In genomic region chr9:19162026-19162366, GRCh38 we compare ENCODE assay signal across 11 cellular contexts. TPM values are rescaled to one million over a fixed set of nuclear protein-coding genes. Genes with fewer than 3 reads are reported as not detected.
DNase-seq lines count a peak whose midpoint lies in the region; TF ChIP-seq lines count a peak whose summit lies in the region.
"Had no signal": no experiment of that assay in that cellular context is flagged by ENCODE, and none has a peak within 500 bp of the region (broad histone marks: within the 10 kb centered on the region; RNA-seq: fewer than 3 reads in every experiment).

No MANE protein-coding gene starts in this region.

- no peaks in the 10 kb centered on the region for H3K36me3 Mint-ChIP-seq in Caco-2 (ENCODE audit: insufficient read depth, unreplicated experiment)
- H3K36me3 Mint-ChIP-seq in chondrocyte (ENCODE audit: low read depth): no peaks in the 10 kb centered on the region
- H3K36me3 Mint-ChIP-seq: brain had no signal

- H3K9me3 ChIP-seq in Caco-2: no peaks in the 10 kb centered on the region
- H3K9me3 ChIP-seq in parathyroid adenoma (ENCODE audit: control insufficient read depth, low read length): no peaks in the 10 kb centered on the region
- H3K9me3 ChIP-seq: thoracic aorta had no signal

- TF ChIP-seq CTCF in Caco-2 (IDR thresholded peaks at IDR 0.05; ENCODE audit: insufficient read depth in 1 of 2, low read depth in 1 of 2, low read length in 1 of 2, severe bottlenecking in 1 of 2, unreplicated experiment in 1 of 2) (no peak), chondrocyte (IDR thresholded peaks at IDR 0.05) (no peak), parathyroid adenoma (IDR thresholded peaks at IDR 0.05) (no peak)

- intact Hi-C loops in Caco-2 (cut with micrococcal nuclease; ENCODE audit: unreplicated experiment): no loop called here

- H3K4me3 ChIP-seq in Caco-2 (ENCODE audit: low read depth, low read length) (no peak overlapping the region), parathyroid adenoma (ENCODE audit: low read depth, low read length) (no peak overlapping the region)
- H3K4me3 ChIP-seq in Jurkat, Clone E6-1 (ENCODE audit: low read length): peak overlapping the region; percentile 15
- H3K4me3 ChIP-seq: thoracic aorta had no signal

- no peaks in the 10 kb centered on the region for H3K4me1 Mint-ChIP-seq in Caco-2 (ENCODE audit: low read depth, unreplicated experiment)
- H3K4me1 Mint-ChIP-seq in chondrocyte (ENCODE audit: low read depth): peaks cover 11% of the 10 kb centered on the region
- H3K4me1 Mint-ChIP-seq: brain had no signal

- H3K27me3 ChIP-seq in Caco-2 (replicated peaks; ENCODE audit: control insufficient read depth, insufficient read depth, low read length): no peaks in the 10 kb centered on the region
- no peaks in the 10 kb centered on the region for H3K27me3 ChIP-seq in parathyroid adenoma (ENCODE audit: control insufficient read depth, insufficient read depth, low read length)

- H3K4me2 ChIP-seq in parathyroid adenoma (ENCODE audit: low read length): peak overlapping the region; percentile 40

- H3K79me2 ChIP-seq in parathyroid adenoma: no peaks in the 10 kb centered on the region

- CTCF ChIA-PET in Caco-2 (lab: Charles Lee): interaction anchor here (0.7 to 1.0 kb wide), 2 partner anchors 10 to 1457 kb away, joined by 3 read pairs; no protein-coding TSS in a partner anchor

- peak overlapping the region; percentile 10 for H2AFZ ChIP-seq in parathyroid adenoma

- H3K27ac Mint-ChIP-seq in Caco-2 (ENCODE audit: unreplicated experiment) (peak overlapping the region; percentile 82), chondrocyte (ENCODE audit: unreplicated experiment) (peak overlapping the region; percentile 78)

- no peaks in the 10 kb centered on the region for H3K36me3 ChIP-seq in Caco-2 (ENCODE audit: control insufficient read depth, insufficient read depth, low read length)
- H3K36me3 ChIP-seq in parathyroid adenoma (ENCODE audit: control insufficient read depth, insufficient read depth, low read length): no peaks in the 10 kb centered on the region
- H3K36me3 ChIP-seq: thoracic aorta had no signal

- no peak overlapping the region for H3K9ac ChIP-seq in parathyroid adenoma

- H3K4me1 ChIP-seq in Caco-2 (peaks cover 35% of the 10 kb centered on the region), parathyroid adenoma (no peaks in the 10 kb centered on the region)

- POLR2A ChIA-PET in Caco-2 (lab: Charles Lee): interaction anchor here (1.7 kb wide), 1 partner anchor 10 kb away, joined by 9 read pairs; no protein-coding TSS in a partner anchor

- DNase-seq in Caco-2 (no peak), chondrocyte (ENCODE audit: low spot score) (no peak), GF-D8 (lab: John Stamatoyannopoulos, UW) (no peak), NCI-H748 (lab: John Stamatoyannopoulos, UW; ENCODE audit: unreplicated experiment) (no peak), T1000 (lab: John Stamatoyannopoulos, UW) (no peak)
- DNase-seq in Jurkat, Clone E6-1 (ENCODE audit: low read depth, low spot score): no peak
- no peak for DNase-seq in stimulated activated CD4-positive, alpha-beta T cell treated with anti-CD3 and anti-CD28 coated beads, Interleukin-4, amount 100 ng/mL, for 1 hour
- DNase-seq: NCI-H187 treated with DMSO at 0.1 percent for 48 hours had no signal

- H3K4me3 Mint-ChIP-seq in Caco-2 (ENCODE audit: unreplicated experiment): no peak overlapping the region
- no peak overlapping the region for H3K4me3 Mint-ChIP-seq in chondrocyte (ENCODE audit: unreplicated experiment)
- H3K4me3 Mint-ChIP-seq: brain had no signal

- BruUV-seq in Caco-2 (replicated peaks; lab: Mats Ljungman, UMichigan): no TSS peak

- H3K27me3 Mint-ChIP-seq in Caco-2 (ENCODE audit: insufficient read depth, unreplicated experiment) (no peaks in the 10 kb centered on the region), chondrocyte (ENCODE audit: low read depth) (no peaks in the 10 kb centered on the region)
- H3K27me3 Mint-ChIP-seq: brain had no signal

- peak overlapping the region; percentile 61 for H3K27ac ChIP-seq in parathyroid adenoma

- H3K9me3 Mint-ChIP-seq in Caco-2 (ENCODE audit: unreplicated experiment) (no peaks in the 10 kb centered on the region), chondrocyte (ENCODE audit: low read depth) (no peaks in the 10 kb centered on the region)
- H3K9me3 Mint-ChIP-seq: brain had no signal

RNA-seq across cellular contexts. Expression of gene PLIN2, which starts 34.7 kb away (rescaled TPM):
- total RNA-seq in Caco-2 (2022): 57.8 and 64.2 TPM in 2 replicates
- polyA plus RNA-seq in Jurkat, Clone E6-1 (2012; ENCODE audit: insufficient read depth, insufficient read length): 3.6 TPM
- total RNA-seq in chondrocyte: 20.0 to 78.4 TPM (median 71.9 TPM) in 3 replicates

RNA-seq across cellular contexts. Expression of gene HAUS6, which starts 59.3 kb away (rescaled TPM):
- 15.0 and 15.2 TPM in 2 replicates for total RNA-seq in Caco-2 (2022)
- 26.5 TPM for polyA plus RNA-seq in Jurkat, Clone E6-1 (2012; ENCODE audit: insufficient read depth, insufficient read length)
- total RNA-seq in chondrocyte: 6.1 to 10.2 TPM (median 7.6 TPM) in 3 replicates
